In the genomic region with DNA sequence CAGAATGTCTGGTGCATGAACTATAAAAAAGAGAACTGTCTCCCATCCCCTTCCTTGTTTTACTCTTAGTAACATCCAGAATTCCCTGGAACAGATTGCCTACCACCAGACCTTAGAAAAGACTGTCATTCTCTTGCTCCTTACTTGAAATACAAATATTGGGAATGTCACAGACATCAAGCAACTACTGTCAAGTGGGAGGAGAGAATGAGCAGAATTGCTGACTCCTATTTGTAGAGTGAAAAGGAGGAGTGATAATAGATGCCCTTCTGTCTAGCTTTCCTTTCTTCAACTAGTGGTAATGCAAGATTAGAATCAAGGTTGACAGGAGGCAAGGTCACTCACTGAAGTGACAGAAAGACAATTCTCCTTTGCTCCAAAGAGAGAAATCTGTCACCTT, we compare ENCODE assay signal across 19 cellular contexts. TPM values are rescaled to one million over a fixed set of nuclear protein-coding genes. Genes with fewer than 3 reads are reported as not detected.
DNase-seq lines count a peak whose midpoint lies in the region; ATAC-seq, FAIRE-seq and TF ChIP-seq lines count a peak whose summit lies in the region.
"Had no signal": no experiment of that assay in that cellular context is flagged by ENCODE, and none has a peak within 500 bp of the region (broad histone marks: within the 10 kb centered on the region; RNA-seq: fewer than 3 reads in every experiment).

No MANE protein-coding gene starts in this region.

- no peaks in the 10 kb centered on the region for H3K79me2 ChIP-seq in mammary epithelial cell (ENCODE audit: insufficient read depth, low read length)

- in situ Hi-C loops in mammary epithelial cell (cut with MboI; ENCODE audit: low sequenced_read_pairs in 2 of 2), result no loop called here

- no peaks in the 10 kb centered on the region for H3K4me1 Mint-ChIP-seq in MCF 10A (ENCODE audit: insufficient read depth, unreplicated experiment)
- H3K4me1 Mint-ChIP-seq in CD8-positive, alpha-beta T cell (ENCODE audit: low read depth), result peaks cover 4% of the 10 kb centered on the region
- H3K4me1 Mint-ChIP-seq in effector memory CD8-positive, alpha-beta T cell (ENCODE audit: low read depth in 2 of 2), result no peaks in the 10 kb centered on the region

- BruUV-seq in mammary epithelial cell (replicated peaks; lab: Mats Ljungman, UMichigan) (TSS peak; percentile 11), MCF 10A (replicated peaks; lab: Mats Ljungman, UMichigan) (no TSS peak)

- H3K36me3 Mint-ChIP-seq in MCF 10A (ENCODE audit: insufficient read depth, unreplicated experiment), result no peaks in the 10 kb centered on the region
- peaks cover 51% of the 10 kb centered on the region for H3K36me3 Mint-ChIP-seq in CD8-positive, alpha-beta T cell
- H3K36me3 Mint-ChIP-seq in effector memory CD8-positive, alpha-beta T cell (ENCODE audit: insufficient read depth), result peaks cover 42% of the 10 kb centered on the region

- dilution Hi-C loops in mammary epithelial cell (cut with HindIII; ENCODE audit: low sequenced_read_pairs), result no loop called here

- no peaks in the 10 kb centered on the region for H4K20me1 ChIP-seq in mammary epithelial cell (ENCODE audit: insufficient read depth, low read length)

- ATAC-seq in CD8-positive, alpha-beta T cell, result no peak
- no peak for ATAC-seq in effector memory CD8-positive, alpha-beta T cell (replicated peaks)
- no peak for ATAC-seq in HG03159 (IDR thresholded peaks at IDR 0.05; ENCODE audit: unreplicated experiment)
- no peak for ATAC-seq in GM18868 (IDR thresholded peaks at IDR 0.05; ENCODE audit: unreplicated experiment)
- ATAC-seq: GM23338, HCT116 had no signal

- no peak overlapping the region for H3K27ac ChIP-seq in mammary epithelial cell (ENCODE audit: insufficient read depth, low read depth, low read length)
- H3K27ac ChIP-seq in CD8-positive, alpha-beta T cell (ENCODE audit: low read depth, low read length), result no peak overlapping the region

- POLR2A ChIA-PET in MCF 10A (lab: Yijun Ruan, JAX), result no interaction called here
- POLR2A ChIA-PET in CD8-positive, alpha-beta T cell (lab: Charles Lee), result no interaction called here

- H2AFZ ChIP-seq in mammary epithelial cell (ENCODE audit: low read depth, low read length), result no peak overlapping the region
- H2AFZ ChIP-seq: GM23338 had no signal

- peak; percentile 85 for FAIRE-seq in urothelium cell line (lab: Jason Lieb, UNC)
- FAIRE-seq: G401.6, GM12892 had no signal

- H3K27me3 ChIP-seq in mammary epithelial cell (ENCODE audit: insufficient read depth, low read length), result no peaks in the 10 kb centered on the region
- H3K27me3 ChIP-seq in CD8-positive, alpha-beta T cell (ENCODE audit: insufficient read depth, low read length), result no peaks in the 10 kb centered on the region

- H3K27ac Mint-ChIP-seq in MCF 10A (ENCODE audit: low read depth, unreplicated experiment), result no peak overlapping the region
- peak overlapping the region; percentile 62 for H3K27ac Mint-ChIP-seq in CD8-positive, alpha-beta T cell
- H3K27ac Mint-ChIP-seq in effector memory CD8-positive, alpha-beta T cell, result peak overlapping the region; percentile 55 to 74
- H3K27ac Mint-ChIP-seq: CD4-positive, alpha-beta T cell; GM23338; HFFc6 had no signal

- H3K4me3 ChIP-seq in mammary epithelial cell (replicated peaks in 1 of 3; ENCODE audit: insufficient read depth in 1 of 3, low read depth in 2 of 3, low read length in 3 of 3), result no peak overlapping the region
- no peak overlapping the region for H3K4me3 ChIP-seq in CD8-positive, alpha-beta T cell (ENCODE audit: low read depth, low read length)
- H3K4me3 ChIP-seq: GM23338 had no signal

- intact Hi-C loops in mammary epithelial cell (cut with micrococcal nuclease) (no loop called here), MCF 10A (cut with micrococcal nuclease) (no loop called here)
- intact Hi-C loops in CD8-positive, alpha-beta T cell (cut with DNase I, micrococcal nuclease), result no loop called here

- H3K4me1 ChIP-seq in mammary epithelial cell (ENCODE audit: insufficient read depth, low read length), result no peaks in the 10 kb centered on the region
- no peaks in the 10 kb centered on the region for H3K4me1 ChIP-seq in CD8-positive, alpha-beta T cell (ENCODE audit: insufficient read depth, low read length)
- H3K4me1 ChIP-seq: Caco-2 had no signal

- H3K27me3 Mint-ChIP-seq in MCF 10A (ENCODE audit: insufficient read depth, unreplicated experiment), result no peaks in the 10 kb centered on the region
- H3K27me3 Mint-ChIP-seq in CD8-positive, alpha-beta T cell (ENCODE audit: low read depth), result no peaks in the 10 kb centered on the region
- no peaks in the 10 kb centered on the region for H3K27me3 Mint-ChIP-seq in effector memory CD8-positive, alpha-beta T cell
- H3K27me3 Mint-ChIP-seq: CD4-positive, alpha-beta T cell had no signal

- H3K9me3 ChIP-seq in mammary epithelial cell (replicated peaks; ENCODE audit: insufficient read depth, low read length), result no peaks in the 10 kb centered on the region
- no peaks in the 10 kb centered on the region for H3K9me3 ChIP-seq in CD8-positive, alpha-beta T cell (ENCODE audit: low read length)
- H3K9me3 ChIP-seq: Caco-2 had no signal

- H3K4me3 Mint-ChIP-seq in MCF 10A (ENCODE audit: unreplicated experiment), result no peak overlapping the region
- no peak overlapping the region for H3K4me3 Mint-ChIP-seq in CD8-positive, alpha-beta T cell
- H3K4me3 Mint-ChIP-seq in effector memory CD8-positive, alpha-beta T cell, result no peak overlapping the region
- H3K4me3 Mint-ChIP-seq: CD14-positive monocyte; CD4-positive, alpha-beta T cell; GM23338; H9; HFFc6 had no signal

- H3K9me3 Mint-ChIP-seq in MCF 10A (ENCODE audit: unreplicated experiment), result no peaks in the 10 kb centered on the region
- H3K9me3 Mint-ChIP-seq in CD8-positive, alpha-beta T cell, result no peaks in the 10 kb centered on the region
- H3K9me3 Mint-ChIP-seq in effector memory CD8-positive, alpha-beta T cell, result no peaks in the 10 kb centered on the region
- H3K9me3 Mint-ChIP-seq: CD14-positive monocyte; CD4-positive, alpha-beta T cell; GM23338; H9; HFFc6 had no signal

- no peak for DNase-seq in mammary epithelial cell
- no peak for DNase-seq in MCF 10A (ENCODE audit: unreplicated experiment)
- no peak for DNase-seq in CD8-positive, alpha-beta T cell
- DNase-seq in effector memory CD8-positive, alpha-beta T cell, result no peak
- DNase-seq in urothelium cell line (ENCODE audit: low spot score), result no peak
- DNase-seq in nucleus accumbens (lab: John Stamatoyannopoulos, UW), result no peak
- DNase-seq: Caco-2; CD4-positive, alpha-beta T cell; DMS153; DND-41; H9; HFFc6 had no signal

- CTCF ChIA-PET in mammary epithelial cell (lab: Charles Lee; ENCODE audit: low non-redundant PET), result no interaction called here
- CTCF ChIA-PET in MCF 10A (lab: Yijun Ruan, JAX), result interaction anchor here (0.5 to 5.3 kb wide), 4 partner anchors 35 to 318 kb away, joined by 3 to 34 read pairs (median 4); no protein-coding TSS in a partner anchor
- CTCF ChIA-PET in CD8-positive, alpha-beta T cell (lab: Charles Lee), result interaction anchor here (1.1 to 1.5 kb wide), 2 partner anchors 314 to 319 kb away, joined by 5 to 6 read pairs; no protein-coding TSS in a partner anchor

- no peak overlapping the region for H3K4me2 ChIP-seq in mammary epithelial cell (ENCODE audit: insufficient read depth, low read depth, low read length)
- H3K4me2 ChIP-seq: GM23338 had no signal

- H3K9ac ChIP-seq in mammary epithelial cell (ENCODE audit: insufficient read depth, low read length), result no peak overlapping the region

- H3K36me3 ChIP-seq in mammary epithelial cell (ENCODE audit: insufficient read depth, low read length), result no peaks in the 10 kb centered on the region
- peaks cover 6% of the 10 kb centered on the region for H3K36me3 ChIP-seq in CD8-positive, alpha-beta T cell (ENCODE audit: insufficient read depth, low read length)

- TF ChIP-seq CTCF in mammary epithelial cell (conservative IDR thresholded peaks at IDR 0.05 in 1 of 2, IDR thresholded peaks at IDR 0.05 in 1 of 2; ENCODE audit: extremely low read depth in 1 of 2, insufficient read depth in 1 of 2, low read depth in 1 of 2, low read length in 2 of 2), result no peak
- no peak for TF ChIP-seq CTCF in MCF 10A (IDR thresholded peaks at IDR 0.05; ENCODE audit: unreplicated experiment)
- no peak for TF ChIP-seq CTCF in CD8-positive, alpha-beta T cell (IDR thresholded peaks at IDR 0.05)

RNA-seq across cellular contexts. Expression of a gene that starts 23.9 kb away (rescaled TPM):
- total RNA-seq in mammary epithelial cell (10 to 100 TPM; 36.5 to 40.6 TPM), MCF 10A (2022) (45.4 and 50.4 TPM in 2 replicates)
- 33.6 TPM for polyA plus RNA-seq in mammary epithelial cell
- polyA minus RNA-seq in mammary epithelial cell, result 50.6 TPM
- total RNA-seq in CD8-positive, alpha-beta T cell, result 10 to 100 TPM; 91.0 to 94.0 TPM
